1 cellular context compared by ENCODE assay signal in the genomic region with DNA sequence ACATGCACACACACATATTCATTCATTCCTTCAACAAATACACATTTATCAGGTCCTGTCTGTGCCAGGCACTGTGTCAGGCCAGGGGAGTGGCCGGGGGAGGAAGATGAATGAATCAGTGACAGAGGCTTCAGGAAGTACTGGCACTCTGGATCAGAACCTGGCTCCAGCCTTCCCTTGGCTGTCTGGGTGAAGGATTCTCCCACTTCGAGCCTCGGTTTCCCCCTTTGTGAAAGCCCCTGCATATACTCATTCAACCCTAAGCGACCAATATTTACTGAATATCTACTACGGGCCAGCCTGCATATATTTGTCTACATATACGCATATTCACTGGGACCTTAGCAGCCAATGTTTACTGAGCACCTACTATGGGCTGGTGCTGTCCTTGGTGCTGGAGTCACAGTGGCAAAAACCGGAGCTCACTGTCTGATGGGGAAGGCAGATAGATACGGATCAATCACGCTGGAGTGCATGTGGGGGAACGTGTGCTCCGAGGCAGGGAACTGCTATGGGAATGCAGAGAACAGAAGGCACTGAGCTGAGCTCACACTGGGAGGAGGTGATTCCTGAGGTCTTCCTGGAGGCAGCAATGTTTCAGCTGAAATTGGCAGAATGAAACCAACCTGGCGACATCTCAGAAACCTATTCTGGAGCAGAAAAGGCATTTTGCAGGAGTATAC.
TF ChIP-seq lines count a peak whose summit lies in the region.

No MANE protein-coding gene starts in this region.

TF ChIP-seq in K562, 482 proteins besides CTCF, POLR2A, EP300 and RAD21 (continued from another document and continues in another):
- TF ChIP-seq RBM17 (IDR thresholded peaks at IDR 0.05; ENCODE audit: borderline replicate concordance, low read depth, low read length), result no peak
- TF ChIP-seq CBX3 (IDR thresholded peaks at IDR 0.05; ENCODE audit: borderline replicate concordance in 1 of 2, low read length in 2 of 2), result peak in 1 of 2 experiments; percentile 64; a peak in 1 of 3 replicates
- 0 out of 2 replicates have a peak, but pooled peaks have one; percentile 86 for TF ChIP-seq PTBP1 (IDR thresholded peaks at IDR 0.05; ENCODE audit: low read depth, low read length)
- TF ChIP-seq, protein P1, sequence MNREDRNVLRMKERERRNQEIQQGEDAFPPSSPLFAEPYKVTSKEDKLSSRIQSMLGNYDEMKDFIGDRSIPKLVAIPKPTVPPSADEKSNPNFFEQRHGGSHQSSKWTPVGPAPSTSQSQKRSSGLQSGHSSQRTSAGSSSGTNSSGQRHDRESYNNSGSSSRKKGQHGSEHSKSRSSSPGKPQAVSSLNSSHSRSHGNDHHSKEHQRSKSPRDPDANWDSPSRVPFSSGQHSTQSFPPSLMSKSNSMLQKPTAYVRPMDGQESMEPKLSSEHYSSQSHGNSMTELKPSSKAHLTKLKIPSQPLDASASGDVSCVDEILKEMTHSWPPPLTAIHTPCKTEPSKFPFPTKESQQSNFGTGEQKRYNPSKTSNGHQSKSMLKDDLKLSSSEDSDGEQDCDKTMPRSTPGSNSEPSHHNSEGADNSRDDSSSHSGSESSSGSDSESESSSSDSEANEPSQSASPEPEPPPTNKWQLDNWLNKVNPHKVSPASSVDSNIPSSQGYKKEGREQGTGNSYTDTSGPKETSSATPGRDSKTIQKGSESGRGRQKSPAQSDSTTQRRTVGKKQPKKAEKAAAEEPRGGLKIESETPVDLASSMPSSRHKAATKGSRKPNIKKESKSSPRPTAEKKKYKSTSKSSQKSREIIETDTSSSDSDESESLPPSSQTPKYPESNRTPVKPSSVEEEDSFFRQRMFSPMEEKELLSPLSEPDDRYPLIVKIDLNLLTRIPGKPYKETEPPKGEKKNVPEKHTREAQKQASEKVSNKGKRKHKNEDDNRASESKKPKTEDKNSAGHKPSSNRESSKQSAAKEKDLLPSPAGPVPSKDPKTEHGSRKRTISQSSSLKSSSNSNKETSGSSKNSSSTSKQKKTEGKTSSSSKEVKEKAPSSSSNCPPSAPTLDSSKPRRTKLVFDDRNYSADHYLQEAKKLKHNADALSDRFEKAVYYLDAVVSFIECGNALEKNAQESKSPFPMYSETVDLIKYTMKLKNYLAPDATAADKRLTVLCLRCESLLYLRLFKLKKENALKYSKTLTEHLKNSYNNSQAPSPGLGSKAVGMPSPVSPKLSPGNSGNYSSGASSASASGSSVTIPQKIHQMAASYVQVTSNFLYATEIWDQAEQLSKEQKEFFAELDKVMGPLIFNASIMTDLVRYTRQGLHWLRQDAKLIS (CRISPR knock-in tag; IDR thresholded peaks at IDR 0.05), result 0 out of 2 replicates have a peak, but pooled peaks have one; percentile 69
- TF ChIP-seq ZNF24 (IDR thresholded peaks at IDR 0.05), result 0 out of 2 replicates have a peak, but pooled peaks have one; percentile 7
- peak; percentile 93 for TF ChIP-seq SMARCA5 (IDR thresholded peaks at IDR 0.05)
- peak; percentile 86 for TF ChIP-seq RBM25 (IDR thresholded peaks at IDR 0.05; ENCODE audit: low read depth, low read length, severe bottlenecking)
- TF ChIP-seq CBX1 (IDR thresholded peaks at IDR 0.05; ENCODE audit: low read depth), result 0 out of 2 replicates have a peak, but pooled peaks have one; percentile 20
- 0 out of 4 replicates have a peak, but pooled peaks of 1 of the 2 experiments have one; percentile 24 for TF ChIP-seq ARNT (IDR thresholded peaks at IDR 0.05)
- TF ChIP-seq, protein P2, sequence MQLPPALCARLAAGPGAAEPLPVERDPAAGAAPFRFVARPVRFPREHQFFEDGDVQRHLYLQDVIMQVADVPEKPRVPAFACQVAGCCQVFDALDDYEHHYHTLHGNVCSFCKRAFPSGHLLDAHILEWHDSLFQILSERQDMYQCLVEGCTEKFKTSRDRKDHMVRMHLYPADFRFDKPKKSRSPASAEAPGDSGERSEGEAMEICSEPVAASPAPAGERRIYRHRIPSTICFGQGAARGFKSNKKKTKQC (CRISPR knock-in tag; IDR thresholded peaks at IDR 0.05), result peak; percentile 90
- TF ChIP-seq GABPA (tag; conservative IDR thresholded peaks at IDR 0.05; ENCODE audit: low read depth), result peak; percentile 83
- peak in 1 of 2 experiments; percentile 62; a peak in 1 of 4 replicates for TF ChIP-seq TEAD1 (CRISPR knock-in tag; IDR thresholded peaks at IDR 0.05)
- TF ChIP-seq RB1 (IDR thresholded peaks at IDR 0.05; ENCODE audit: low read depth), result no peak
- TF ChIP-seq POLR2H (tag; IDR thresholded peaks at IDR 0.05; ENCODE audit: low read depth), result no peak
- peak; percentile 69; the same call in 1 of the 2 replicates for TF ChIP-seq FOXP1 (CRISPR knock-in tag; IDR thresholded peaks at IDR 0.05)
- no peak for TF ChIP-seq ZNF165 (CRISPR knock-in tag; IDR thresholded peaks at IDR 0.05; ENCODE audit: borderline replicate concordance)
- TF ChIP-seq, protein P3, sequence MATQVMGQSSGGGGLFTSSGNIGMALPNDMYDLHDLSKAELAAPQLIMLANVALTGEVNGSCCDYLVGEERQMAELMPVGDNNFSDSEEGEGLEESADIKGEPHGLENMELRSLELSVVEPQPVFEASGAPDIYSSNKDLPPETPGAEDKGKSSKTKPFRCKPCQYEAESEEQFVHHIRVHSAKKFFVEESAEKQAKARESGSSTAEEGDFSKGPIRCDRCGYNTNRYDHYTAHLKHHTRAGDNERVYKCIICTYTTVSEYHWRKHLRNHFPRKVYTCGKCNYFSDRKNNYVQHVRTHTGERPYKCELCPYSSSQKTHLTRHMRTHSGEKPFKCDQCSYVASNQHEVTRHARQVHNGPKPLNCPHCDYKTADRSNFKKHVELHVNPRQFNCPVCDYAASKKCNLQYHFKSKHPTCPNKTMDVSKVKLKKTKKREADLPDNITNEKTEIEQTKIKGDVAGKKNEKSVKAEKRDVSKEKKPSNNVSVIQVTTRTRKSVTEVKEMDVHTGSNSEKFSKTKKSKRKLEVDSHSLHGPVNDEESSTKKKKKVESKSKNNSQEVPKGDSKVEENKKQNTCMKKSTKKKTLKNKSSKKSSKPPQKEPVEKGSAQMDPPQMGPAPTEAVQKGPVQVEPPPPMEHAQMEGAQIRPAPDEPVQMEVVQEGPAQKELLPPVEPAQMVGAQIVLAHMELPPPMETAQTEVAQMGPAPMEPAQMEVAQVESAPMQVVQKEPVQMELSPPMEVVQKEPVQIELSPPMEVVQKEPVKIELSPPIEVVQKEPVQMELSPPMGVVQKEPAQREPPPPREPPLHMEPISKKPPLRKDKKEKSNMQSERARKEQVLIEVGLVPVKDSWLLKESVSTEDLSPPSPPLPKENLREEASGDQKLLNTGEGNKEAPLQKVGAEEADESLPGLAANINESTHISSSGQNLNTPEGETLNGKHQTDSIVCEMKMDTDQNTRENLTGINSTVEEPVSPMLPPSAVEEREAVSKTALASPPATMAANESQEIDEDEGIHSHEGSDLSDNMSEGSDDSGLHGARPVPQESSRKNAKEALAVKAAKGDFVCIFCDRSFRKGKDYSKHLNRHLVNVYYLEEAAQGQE (CRISPR knock-in tag; IDR thresholded peaks at IDR 0.05; ENCODE audit: low read depth), result peak; percentile 97
- TF ChIP-seq PCBP1 (IDR thresholded peaks at IDR 0.05; ENCODE audit: low read depth, low read length, poor library complexity, severe bottlenecking), result no peak
- TF ChIP-seq BCOR (IDR thresholded peaks at IDR 0.05), result peak; percentile 91
- no peak for TF ChIP-seq TEAD4 (IDR thresholded peaks at IDR 0.05; ENCODE audit: low read length)
- 0 out of 2 replicates have a peak, but pooled peaks have one; percentile 41 for TF ChIP-seq TEAD4 (CRISPR knock-in tag; IDR thresholded peaks at IDR 0.05; ENCODE audit: borderline replicate concordance)
- TF ChIP-seq PHF21A (IDR thresholded peaks at IDR 0.05; ENCODE audit: borderline replicate concordance, low read depth), result no peak
- peak; percentile 36 for TF ChIP-seq ZFP36 (IDR thresholded peaks at IDR 0.05; ENCODE audit: low read depth, low read length, partially characterized antibody)
- TF ChIP-seq EHMT2 (IDR thresholded peaks at IDR 0.05), result peak; percentile 98
- TF ChIP-seq ETS2 (tag; IDR thresholded peaks at IDR 0.05; ENCODE audit: borderline replicate concordance, poor library complexity, severe bottlenecking), result no peak
- 0 out of 2 replicates have a peak, but pooled peaks have one; percentile 47 for TF ChIP-seq ZNF311 (CRISPR knock-in tag; IDR thresholded peaks at IDR 0.05)
- TF ChIP-seq, protein P4, sequence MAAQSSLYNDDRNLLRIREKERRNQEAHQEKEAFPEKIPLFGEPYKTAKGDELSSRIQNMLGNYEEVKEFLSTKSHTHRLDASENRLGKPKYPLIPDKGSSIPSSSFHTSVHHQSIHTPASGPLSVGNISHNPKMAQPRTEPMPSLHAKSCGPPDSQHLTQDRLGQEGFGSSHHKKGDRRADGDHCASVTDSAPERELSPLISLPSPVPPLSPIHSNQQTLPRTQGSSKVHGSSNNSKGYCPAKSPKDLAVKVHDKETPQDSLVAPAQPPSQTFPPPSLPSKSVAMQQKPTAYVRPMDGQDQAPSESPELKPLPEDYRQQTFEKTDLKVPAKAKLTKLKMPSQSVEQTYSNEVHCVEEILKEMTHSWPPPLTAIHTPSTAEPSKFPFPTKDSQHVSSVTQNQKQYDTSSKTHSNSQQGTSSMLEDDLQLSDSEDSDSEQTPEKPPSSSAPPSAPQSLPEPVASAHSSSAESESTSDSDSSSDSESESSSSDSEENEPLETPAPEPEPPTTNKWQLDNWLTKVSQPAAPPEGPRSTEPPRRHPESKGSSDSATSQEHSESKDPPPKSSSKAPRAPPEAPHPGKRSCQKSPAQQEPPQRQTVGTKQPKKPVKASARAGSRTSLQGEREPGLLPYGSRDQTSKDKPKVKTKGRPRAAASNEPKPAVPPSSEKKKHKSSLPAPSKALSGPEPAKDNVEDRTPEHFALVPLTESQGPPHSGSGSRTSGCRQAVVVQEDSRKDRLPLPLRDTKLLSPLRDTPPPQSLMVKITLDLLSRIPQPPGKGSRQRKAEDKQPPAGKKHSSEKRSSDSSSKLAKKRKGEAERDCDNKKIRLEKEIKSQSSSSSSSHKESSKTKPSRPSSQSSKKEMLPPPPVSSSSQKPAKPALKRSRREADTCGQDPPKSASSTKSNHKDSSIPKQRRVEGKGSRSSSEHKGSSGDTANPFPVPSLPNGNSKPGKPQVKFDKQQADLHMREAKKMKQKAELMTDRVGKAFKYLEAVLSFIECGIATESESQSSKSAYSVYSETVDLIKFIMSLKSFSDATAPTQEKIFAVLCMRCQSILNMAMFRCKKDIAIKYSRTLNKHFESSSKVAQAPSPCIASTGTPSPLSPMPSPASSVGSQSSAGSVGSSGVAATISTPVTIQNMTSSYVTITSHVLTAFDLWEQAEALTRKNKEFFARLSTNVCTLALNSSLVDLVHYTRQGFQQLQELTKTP (IDR thresholded peaks at IDR 0.05; ENCODE audit: low read depth in 1 of 2, partially characterized antibody in 2 of 2), result peak in 1 of 2 experiments; percentile 92
- peak; percentile 76 for TF ChIP-seq GATA2 (CRISPR knock-in tag; IDR thresholded peaks at IDR 0.05)
- peak; percentile 81 for TF ChIP-seq CHD4 (IDR thresholded peaks at IDR 0.05; ENCODE audit: insufficient read depth, insufficient replicate concordance, low read depth, low read length, poor library complexity, severe bottlenecking)
- TF ChIP-seq ELF1 (tag; IDR thresholded peaks at IDR 0.05), result peak; percentile 7
- TF ChIP-seq GTF2E2 (tag; IDR thresholded peaks at IDR 0.05), result no peak
- TF ChIP-seq FOXK2 (conservative IDR thresholded peaks at IDR 0.05 in 1 of 2, IDR thresholded peaks at IDR 0.05 in 1 of 2; ENCODE audit: low read depth in 2 of 2), result 0 out of 4 replicates have a peak, but pooled peaks of 1 of the 2 experiments have one; percentile 5
- TF ChIP-seq ZNF232 (CRISPR knock-in tag; IDR thresholded peaks at IDR 0.05), result peak; percentile 89; the same call in 1 of the 2 replicates
- TF ChIP-seq ZNF3 (CRISPR knock-in tag; IDR thresholded peaks at IDR 0.05), result no peak
- TF ChIP-seq FOXA3 (CRISPR knock-in tag; conservative IDR thresholded peaks at IDR 0.05 in 1 of 2, IDR thresholded peaks at IDR 0.05 in 1 of 2), result peak in 1 of 2 experiments; percentile 55; a peak in 1 of 4 replicates
- 0 out of 2 replicates have a peak, but pooled peaks have one; percentile 48 for TF ChIP-seq LCOR (CRISPR knock-in tag; IDR thresholded peaks at IDR 0.05)
- TF ChIP-seq ZBED1 (IDR thresholded peaks at IDR 0.05), result no peak
- 0 out of 2 replicates have a peak, but pooled peaks have one; percentile 31 for TF ChIP-seq NR1H2 (CRISPR knock-in tag; IDR thresholded peaks at IDR 0.05)
- peak; percentile 89 for TF ChIP-seq ADNP (tag; IDR thresholded peaks at IDR 0.05)
- TF ChIP-seq ZNF668 (CRISPR knock-in tag; IDR thresholded peaks at IDR 0.05), result no peak
- TF ChIP-seq, protein P5, sequence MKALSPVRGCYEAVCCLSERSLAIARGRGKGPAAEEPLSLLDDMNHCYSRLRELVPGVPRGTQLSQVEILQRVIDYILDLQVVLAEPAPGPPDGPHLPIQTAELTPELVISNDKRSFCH (CRISPR knock-in tag; IDR thresholded peaks at IDR 0.05), result no peak
- TF ChIP-seq, protein P5 (tag; IDR thresholded peaks at IDR 0.05), result peak; percentile 37; the same call in 1 of the 2 replicates
- TF ChIP-seq, protein P6, sequence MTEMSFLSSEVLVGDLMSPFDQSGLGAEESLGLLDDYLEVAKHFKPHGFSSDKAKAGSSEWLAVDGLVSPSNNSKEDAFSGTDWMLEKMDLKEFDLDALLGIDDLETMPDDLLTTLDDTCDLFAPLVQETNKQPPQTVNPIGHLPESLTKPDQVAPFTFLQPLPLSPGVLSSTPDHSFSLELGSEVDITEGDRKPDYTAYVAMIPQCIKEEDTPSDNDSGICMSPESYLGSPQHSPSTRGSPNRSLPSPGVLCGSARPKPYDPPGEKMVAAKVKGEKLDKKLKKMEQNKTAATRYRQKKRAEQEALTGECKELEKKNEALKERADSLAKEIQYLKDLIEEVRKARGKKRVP (CRISPR knock-in tag; IDR thresholded peaks at IDR 0.05), result no peak
- no peak for TF ChIP-seq JUN (IDR thresholded peaks at IDR 0.05; ENCODE audit: borderline replicate concordance, low read depth, low read length)
- TF ChIP-seq JUN (CRISPR knock-in tag; IDR thresholded peaks at IDR 0.05; ENCODE audit: borderline replicate concordance), result peak; percentile 57; the same call in 1 of the 2 replicates
- peak; percentile 54; the same call in 1 of the 2 replicates for TF ChIP-seq NR3C1 (CRISPR knock-in tag; IDR thresholded peaks at IDR 0.05)
- TF ChIP-seq ZKSCAN1 (IDR thresholded peaks at IDR 0.05; ENCODE audit: low read depth, low read length), result peak; percentile 100
- TF ChIP-seq, protein P7, sequence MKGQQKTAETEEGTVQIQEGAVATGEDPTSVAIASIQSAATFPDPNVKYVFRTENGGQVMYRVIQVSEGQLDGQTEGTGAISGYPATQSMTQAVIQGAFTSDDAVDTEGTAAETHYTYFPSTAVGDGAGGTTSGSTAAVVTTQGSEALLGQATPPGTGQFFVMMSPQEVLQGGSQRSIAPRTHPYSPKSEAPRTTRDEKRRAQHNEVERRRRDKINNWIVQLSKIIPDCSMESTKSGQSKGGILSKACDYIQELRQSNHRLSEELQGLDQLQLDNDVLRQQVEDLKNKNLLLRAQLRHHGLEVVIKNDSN (CRISPR knock-in tag; IDR thresholded peaks at IDR 0.05), result peak; percentile 30; the same call in 1 of the 2 replicates
- TF ChIP-seq SIN3A (IDR thresholded peaks at IDR 0.05; ENCODE audit: borderline replicate concordance in 2 of 2, control insufficient read depth in 1 of 2, low read depth in 2 of 2, low read length in 2 of 2), result peak in 1 of 2 experiments; percentile 37; a peak in 1 of 4 replicates
- peak; percentile 47; the same call in 1 of the 2 replicates for TF ChIP-seq SP1 (CRISPR knock-in tag; IDR thresholded peaks at IDR 0.05)
- no peak for TF ChIP-seq PCBP2 (IDR thresholded peaks at IDR 0.05; ENCODE audit: low read depth, low read length, poor library complexity, severe bottlenecking)
